8 cellular contexts compared by ENCODE assay signal in the genomic region with DNA sequence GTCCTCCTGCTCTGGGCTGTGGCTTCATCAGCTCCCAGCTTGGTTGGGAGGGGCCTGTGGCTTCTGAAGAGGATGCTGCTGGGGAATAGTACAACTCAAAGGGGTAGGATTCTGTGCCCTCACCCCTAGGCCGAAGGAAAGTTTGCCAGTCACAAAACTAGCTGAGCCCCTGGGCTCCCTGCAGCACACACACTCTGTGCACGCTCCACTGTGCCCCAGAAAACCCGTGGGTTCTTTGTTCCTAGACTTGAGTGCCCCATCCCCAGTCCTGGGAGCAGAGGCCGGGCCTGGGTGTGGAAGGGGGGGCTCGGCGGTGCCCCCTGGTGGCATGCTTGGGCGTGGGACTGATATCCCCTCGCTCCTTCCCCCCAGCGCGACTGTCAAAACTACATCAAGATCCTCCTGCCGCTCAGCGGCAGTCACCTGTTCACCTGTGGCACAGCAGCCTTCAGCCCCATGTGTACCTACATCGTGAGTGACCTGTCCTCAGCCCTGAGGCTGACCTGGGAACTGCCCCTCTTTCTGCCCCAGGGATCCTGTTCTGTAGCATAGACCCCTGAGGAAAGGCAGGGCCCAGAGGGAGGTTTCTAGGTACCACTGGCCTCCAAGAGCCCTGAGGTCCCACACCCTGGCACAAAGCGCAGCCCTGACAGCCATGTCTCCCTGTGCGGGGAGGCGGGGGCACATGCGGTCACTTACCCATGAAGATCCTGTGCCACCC. TPM values are rescaled to one million over a fixed set of nuclear protein-coding genes. Genes with fewer than 3 reads are reported as not detected.
DNase-seq lines count a peak whose midpoint lies in the region; ATAC-seq, FAIRE-seq and TF ChIP-seq lines count a peak whose summit lies in the region.

No MANE protein-coding gene starts in this region.

- H3K4me3 ChIP-seq in body of pancreas (no peak overlapping the region), HepG2 (replicated peaks in 1 of 3; ENCODE audit: insufficient read depth in 1 of 3, low read depth in 2 of 3, low read length in 3 of 3) (no peak overlapping the region)

- intact Hi-C loops in body of pancreas (cut with DNase I): loop anchor here (5.0 kb wide), 1 partner anchor 77 kb away; no protein-coding TSS in a partner anchor
- intact Hi-C loops in HepG2 (cut with micrococcal nuclease; ENCODE audit: unreplicated experiment): loop anchor here (1.0 to 2.0 kb wide), 2 partner anchors 19 to 76 kb away; partner anchors contain the start of gene SEMA4B

- no peaks in the 10 kb centered on the region for H3K27me3 ChIP-seq in body of pancreas
- H3K27me3 ChIP-seq in HepG2 (ENCODE audit: control insufficient read depth in 1 of 2, insufficient read depth in 2 of 2, low read length in 2 of 2): no peaks in the 10 kb centered on the region

- H3K27ac ChIP-seq in body of pancreas (peak overlapping the region in 1 of 4 donors; percentile 22), HepG2 (ENCODE audit: extremely low read length, insufficient read depth, low read length) (no peak overlapping the region)

- no peak overlapping the region for H3K4me2 ChIP-seq in HepG2 (ENCODE audit: low read depth, low read length)

- H4K20me1 ChIP-seq in HepG2 (ENCODE audit: insufficient read depth, low read length): no peaks in the 10 kb centered on the region

- H3K9me3 Mint-ChIP-seq in T-helper 2 cell treated with Interferon-gamma antibody and Interleukin-4, amounts not matched to agents 5 μg/mL and 100 μg/mL, for 36 hours: no peaks in the 10 kb centered on the region
- no peaks in the 10 kb centered on the region for H3K9me3 Mint-ChIP-seq in stimulated activated memory B cell treated with anti-CD40 and anti-IgM and Interleukin-4, amounts not matched to agents 10 μg/mL and 1 μg/mL and 100 μg/mL, for 72 hours

- peaks cover 6% of the 10 kb centered on the region for H3K36me3 Mint-ChIP-seq in T-helper 2 cell treated with Interferon-gamma antibody and Interleukin-4, amounts not matched to agents 5 μg/mL and 100 μg/mL, for 36 hours (ENCODE audit: low read depth)
- peaks cover 36% of the 10 kb centered on the region for H3K36me3 Mint-ChIP-seq in stimulated activated memory B cell treated with anti-CD40 and anti-IgM and Interleukin-4, amounts not matched to agents 10 μg/mL and 1 μg/mL and 100 μg/mL, for 72 hours

- in situ Hi-C loops in HepG2 (cut with HindIII; ENCODE audit: extremely low pct_ligation_motif_present, low pct_unique_long_range_greater_than_20kb): no loop called here

- peaks cover 8% of the 10 kb centered on the region for H3K4me1 Mint-ChIP-seq in T-helper 2 cell treated with Interferon-gamma antibody and Interleukin-4, amounts not matched to agents 5 μg/mL and 100 μg/mL, for 36 hours (ENCODE audit: low read depth)
- peaks cover 59% of the 10 kb centered on the region for H3K4me1 Mint-ChIP-seq in stimulated activated memory B cell treated with anti-CD40 and anti-IgM and Interleukin-4, amounts not matched to agents 10 μg/mL and 1 μg/mL and 100 μg/mL, for 72 hours

- BruUV-seq in HepG2 (replicated peaks; lab: Mats Ljungman, UMichigan): no TSS peak

- H2AFZ ChIP-seq in HepG2 (ENCODE audit: low read length): no peak overlapping the region

- H3K79me2 ChIP-seq in HepG2 (ENCODE audit: insufficient read depth, low read length): no peaks in the 10 kb centered on the region

- POLR2A ChIA-PET in HepG2 (lab: Yijun Ruan, JAX): no interaction called here

- ATAC-seq in GM21786 (IDR thresholded peaks at IDR 0.05; ENCODE audit: unreplicated experiment) (peak; percentile 55), body of pancreas (peak; percentile 25), HepG2 (peak; percentile 84), GM21447 (IDR thresholded peaks at IDR 0.05; ENCODE audit: unreplicated experiment) (no peak), GM18870 (IDR thresholded peaks at IDR 0.05; ENCODE audit: unreplicated experiment) (no peak)
- peak; percentile 67 for ATAC-seq in stimulated activated memory B cell treated with anti-CD40 and anti-IgM and Interleukin-4, amounts not matched to agents 10 μg/mL and 1 μg/mL and 100 μg/mL, for 72 hours

- H3K36me3 ChIP-seq in body of pancreas (replicated peaks in 1 of 2; ENCODE audit: insufficient read depth in 1 of 2, low read depth in 2 of 2) (peaks cover 1 to 12% of the 10 kb centered on the region in 2 donors), HepG2 (replicated peaks in 1 of 2; ENCODE audit: control insufficient read depth in 1 of 2, insufficient read depth in 2 of 2, low read length in 2 of 2) (peaks cover 7 to 20% of the 10 kb centered on the region in 2 experiments)

- CTCF ChIA-PET in HepG2 (lab: Yijun Ruan, JAX; ENCODE audit: low intra/inter-chr PET ratio, low total read pairs): interaction anchor here (0.8 to 4.1 kb wide), 4 partner anchors 14 to 77 kb away, joined by 3 to 41 read pairs (median 4); partner anchors contain the start of gene CIB1

- H3K27me3 Mint-ChIP-seq in T-helper 2 cell treated with Interferon-gamma antibody and Interleukin-4, amounts not matched to agents 5 μg/mL and 100 μg/mL, for 36 hours (ENCODE audit: low read depth): no peaks in the 10 kb centered on the region
- no peaks in the 10 kb centered on the region for H3K27me3 Mint-ChIP-seq in stimulated activated memory B cell treated with anti-CD40 and anti-IgM and Interleukin-4, amounts not matched to agents 10 μg/mL and 1 μg/mL and 100 μg/mL, for 72 hours

- TF ChIP-seq CTCF in AG09319 (IDR thresholded peaks at IDR 0.05; ENCODE audit: low read depth, low read length) (peak; percentile 67), body of pancreas (IDR thresholded peaks at IDR 0.05) (peak; percentile 40 to 65 (median 52)), HepG2 (CRISPR knock-in tag; IDR thresholded peaks at IDR 0.05) (peak; percentile 78)

- no peak for FAIRE-seq in HepG2 (lab: Jason Lieb, UNC)

- DNase-seq in AG09319 (ENCODE audit: extremely low read depth, low read depth): no peak
- peak; percentile 32 for DNase-seq in T-helper 2 cell treated with Interferon-gamma antibody and Interleukin-4, amounts not matched to agents 5 μg/mL and 100 μg/mL, for 36 hours (ENCODE audit: low spot score)
- peak; percentile 33 to 67 (median 48) for DNase-seq in body of pancreas
- DNase-seq in HepG2 (ENCODE audit: low spot score): no peak

- H3K9me3 ChIP-seq in body of pancreas: no peaks in the 10 kb centered on the region
- no peaks in the 10 kb centered on the region for H3K9me3 ChIP-seq in HepG2 (ENCODE audit: low read length)

- 50 to 98% methylated on average over 5 to 17 of the region's 17 CpGs for WGBS in body of pancreas, 2 donors
- WGBS in HepG2 (ENCODE audit: low lambda C conversion rate): 81% methylated on average over 9 of the region's 17 CpGs

- H3K27ac Mint-ChIP-seq in T-helper 2 cell treated with Interferon-gamma antibody and Interleukin-4, amounts not matched to agents 5 μg/mL and 100 μg/mL, for 36 hours: peak overlapping the region; percentile 13
- H3K27ac Mint-ChIP-seq in stimulated activated memory B cell treated with anti-CD40 and anti-IgM and Interleukin-4, amounts not matched to agents 10 μg/mL and 1 μg/mL and 100 μg/mL, for 72 hours: peak overlapping the region; percentile 78

- peak; percentile 90 for TF ChIP-seq RAD21 in HepG2 (CRISPR knock-in tag; IDR thresholded peaks at IDR 0.05)

- TF ChIP-seq POLR2A in body of pancreas (IDR thresholded peaks at IDR 0.05) (no peak), HepG2 (IDR thresholded peaks at IDR 0.05; ENCODE audit: insufficient read depth in 1 of 2, low read depth in 2 of 2, low read length in 2 of 2) (no peak)

- H3K9ac ChIP-seq in HepG2 (ENCODE audit: insufficient read depth, low read depth, low read length): no peak overlapping the region

- H3K4me3 Mint-ChIP-seq in T-helper 2 cell treated with Interferon-gamma antibody and Interleukin-4, amounts not matched to agents 5 μg/mL and 100 μg/mL, for 36 hours: no peak overlapping the region
- H3K4me3 Mint-ChIP-seq in stimulated activated memory B cell treated with anti-CD40 and anti-IgM and Interleukin-4, amounts not matched to agents 10 μg/mL and 1 μg/mL and 100 μg/mL, for 72 hours: no peak overlapping the region

- H3K4me1 ChIP-seq in body of pancreas: peaks cover 32% of the 10 kb centered on the region
- H3K4me1 ChIP-seq in HepG2 (ENCODE audit: insufficient read depth, low read length): no peaks in the 10 kb centered on the region

- TF ChIP-seq EP300 in HepG2 (IDR thresholded peaks at IDR 0.05; ENCODE audit: low read depth in 2 of 2, low read length in 2 of 2): no peak
- TF ChIP-seq EP300 in HepG2 (CRISPR knock-in tag; IDR thresholded peaks at IDR 0.05; ENCODE audit: borderline replicate concordance): no peak

RNA-seq across cellular contexts. Expression of gene CIB1, which starts 14.2 kb away (rescaled TPM):
- 10 to 100 TPM; 36.6 to 59.0 TPM for total RNA-seq in body of pancreas
- total RNA-seq in HepG2 (2016; rRNA removed; fragmentation: Illumina TruSeq; extraction: Trizol): 38.7 and 52.4 TPM in 2 replicates
- total RNA-seq in HepG2 (2016; cell fraction: cytosol; rRNA removed; fragmentation: Illumina TruSeq; extraction: Trizol; ENCODE audit: low read depth): 18.8 and 20.6 TPM in 2 replicates
- total RNA-seq in HepG2 (2016; cell fraction: insoluble cytoplasmic fraction; rRNA removed; fragmentation: Illumina TruSeq; extraction: Trizol): 43.1 and 52.3 TPM in 2 replicates
- total RNA-seq in HepG2 (2016; cell fraction: membrane; rRNA removed; fragmentation: Illumina TruSeq; extraction: Trizol): 30.4 and 35.8 TPM in 2 replicates
- 22.1 and 24.2 TPM in 2 replicates for total RNA-seq in HepG2 (2016; cell fraction: nucleus; rRNA removed; fragmentation: Illumina TruSeq; extraction: Trizol)
- 72.7 and 73.6 TPM in 2 replicates for polyA plus RNA-seq in HepG2 (2011; rRNA removed)
- polyA plus RNA-seq in HepG2 (2011; cell fraction: cytosol; rRNA removed): 50.7 and 83.9 TPM in 2 replicates
- 47.6 and 49.0 TPM in 2 replicates for polyA plus RNA-seq in HepG2 (2011; cell fraction: nucleus; rRNA removed)
- polyA plus RNA-seq in HepG2 (2012): 22.9 and 33.8 TPM in 2 replicates
- 38.0 and 44.9 TPM in 2 replicates for polyA plus RNA-seq in HepG2 (2016; cell fraction: cytosol; fragmentation: Illumina TruSeq; extraction: Trizol; ENCODE audit: low read depth)
- polyA plus RNA-seq in HepG2 (2016; cell fraction: insoluble cytoplasmic fraction; fragmentation: Illumina TruSeq; extraction: Trizol; ENCODE audit: low read depth): 88.2 and 89.6 TPM in 2 replicates
- 44.3 and 53.1 TPM in 2 replicates for polyA plus RNA-seq in HepG2 (2016; cell fraction: membrane; fragmentation: Illumina TruSeq; extraction: Trizol; ENCODE audit: low read depth)
- polyA plus RNA-seq in HepG2 (2016; cell fraction: nucleus; fragmentation: Illumina TruSeq; extraction: Trizol; ENCODE audit: insufficient read depth, low read depth): 71.0 and 73.3 TPM in 2 replicates
- polyA minus RNA-seq in HepG2 (2011; rRNA and poly(A)+ RNA removed; ENCODE audit: low replicate concordance): 45.8 and 91.0 TPM in 2 replicates
- 10.3 and 12.9 TPM in 2 replicates for polyA minus RNA-seq in HepG2 (2011; cell fraction: cytosol; rRNA and poly(A)+ RNA removed)
- 5.7 TPM in 2 replicates for polyA minus RNA-seq in HepG2 (2011; cell fraction: nucleus; rRNA and poly(A)+ RNA removed)

RNA-seq across cellular contexts. Expression of gene GDPGP1, which starts 14.4 kb away (rescaled TPM):
- total RNA-seq in body of pancreas (1 to 10 TPM in 1 of 2 donors, under 1 TPM in 1; 0.33 to 5.2 TPM), HepG2 (2016; rRNA removed; fragmentation: Illumina TruSeq; extraction: Trizol) (4.3 and 5.0 TPM in 2 replicates)
- 1.2 TPM in 2 replicates for total RNA-seq in HepG2 (2016; cell fraction: cytosol; rRNA removed; fragmentation: Illumina TruSeq; extraction: Trizol; ENCODE audit: low read depth)
- 5.0 and 6.6 TPM in 2 replicates for total RNA-seq in HepG2 (2016; cell fraction: insoluble cytoplasmic fraction; rRNA removed; fragmentation: Illumina TruSeq; extraction: Trizol)
- total RNA-seq in HepG2 (2016; cell fraction: membrane; rRNA removed; fragmentation: Illumina TruSeq; extraction: Trizol): 2.4 and 2.8 TPM in 2 replicates
- total RNA-seq in HepG2 (2016; cell fraction: nucleus; rRNA removed; fragmentation: Illumina TruSeq; extraction: Trizol): 4.7 and 4.8 TPM in 2 replicates
- 1.5 and 2.2 TPM in 2 replicates for polyA plus RNA-seq in HepG2 (2011; rRNA removed)
- polyA plus RNA-seq in HepG2 (2011; cell fraction: cytosol; rRNA removed): 0.83 and 1.3 TPM in 2 replicates
- polyA plus RNA-seq in HepG2 (2011; cell fraction: nucleus; rRNA removed): 6.5 and 7.4 TPM in 2 replicates
- polyA plus RNA-seq in HepG2 (2012): 0.84 and 1.2 TPM in 2 replicates
- 0.17 and 0.42 TPM in 2 replicates for polyA plus RNA-seq in HepG2 (2016; cell fraction: cytosol; fragmentation: Illumina TruSeq; extraction: Trizol; ENCODE audit: low read depth)
- 2.4 and 3.1 TPM in 2 replicates for polyA plus RNA-seq in HepG2 (2016; cell fraction: insoluble cytoplasmic fraction; fragmentation: Illumina TruSeq; extraction: Trizol; ENCODE audit: low read depth)
- 0.72 and 0.86 TPM in 2 replicates for polyA plus RNA-seq in HepG2 (2016; cell fraction: membrane; fragmentation: Illumina TruSeq; extraction: Trizol; ENCODE audit: low read depth)
- 2.7 and 3.3 TPM in 2 replicates for polyA plus RNA-seq in HepG2 (2016; cell fraction: nucleus; fragmentation: Illumina TruSeq; extraction: Trizol; ENCODE audit: insufficient read depth, low read depth)
- 18.9 and 23.4 TPM in 2 replicates for polyA minus RNA-seq in HepG2 (2011; rRNA and poly(A)+ RNA removed; ENCODE audit: low replicate concordance)
- polyA minus RNA-seq in HepG2 (2011; cell fraction: cytosol; rRNA and poly(A)+ RNA removed): 1.2 and 3.0 TPM in 2 replicates
- 12.5 and 15.4 TPM in 2 replicates for polyA minus RNA-seq in HepG2 (2011; cell fraction: nucleus; rRNA and poly(A)+ RNA removed)

RNA-seq across cellular contexts. Expression of gene SEMA4B, which starts 18.5 kb away (rescaled TPM):
- total RNA-seq in body of pancreas: 10 to 100 TPM; 42.8 to 63.9 TPM
- total RNA-seq in HepG2 (2016; rRNA removed; fragmentation: Illumina TruSeq; extraction: Trizol): 1.3 and 2.1 TPM in 2 replicates
- 2.8 and 3.6 TPM in 2 replicates for total RNA-seq in HepG2 (2016; cell fraction: cytosol; rRNA removed; fragmentation: Illumina TruSeq; extraction: Trizol; ENCODE audit: low read depth)
- 1.8 and 2.7 TPM in 2 replicates for total RNA-seq in HepG2 (2016; cell fraction: insoluble cytoplasmic fraction; rRNA removed; fragmentation: Illumina TruSeq; extraction: Trizol)
- 1.5 and 1.8 TPM in 2 replicates for total RNA-seq in HepG2 (2016; cell fraction: membrane; rRNA removed; fragmentation: Illumina TruSeq; extraction: Trizol)
- total RNA-seq in HepG2 (2016; cell fraction: nucleus; rRNA removed; fragmentation: Illumina TruSeq; extraction: Trizol): 4.4 and 5.3 TPM in 2 replicates
- polyA plus RNA-seq in HepG2 (2011; rRNA removed): 17.0 and 31.8 TPM in 2 replicates
- polyA plus RNA-seq in HepG2 (2011; cell fraction: cytosol; rRNA removed): 11.3 and 13.8 TPM in 2 replicates
- 63.8 and 71.1 TPM in 2 replicates for polyA plus RNA-seq in HepG2 (2011; cell fraction: nucleus; rRNA removed)
- 11.2 and 22.4 TPM in 2 replicates for polyA plus RNA-seq in HepG2 (2012)
- polyA plus RNA-seq in HepG2 (2016; cell fraction: cytosol; fragmentation: Illumina TruSeq; extraction: Trizol; ENCODE audit: low read depth): 0.40 and 0.47 TPM in 2 replicates
- polyA plus RNA-seq in HepG2 (2016; cell fraction: insoluble cytoplasmic fraction; fragmentation: Illumina TruSeq; extraction: Trizol; ENCODE audit: low read depth): 2.0 and 2.2 TPM in 2 replicates
- polyA plus RNA-seq in HepG2 (2016; cell fraction: membrane; fragmentation: Illumina TruSeq; extraction: Trizol; ENCODE audit: low read depth): 0.70 and 1.2 TPM in 2 replicates
- 14.4 and 14.8 TPM in 2 replicates for polyA plus RNA-seq in HepG2 (2016; cell fraction: nucleus; fragmentation: Illumina TruSeq; extraction: Trizol; ENCODE audit: insufficient read depth, low read depth)
- polyA minus RNA-seq in HepG2 (2011; rRNA and poly(A)+ RNA removed; ENCODE audit: low replicate concordance): 42.2 and 71.8 TPM in 2 replicates
- 25.4 and 35.9 TPM in 2 replicates for polyA minus RNA-seq in HepG2 (2011; cell fraction: cytosol; rRNA and poly(A)+ RNA removed)
- polyA minus RNA-seq in HepG2 (2011; cell fraction: nucleus; rRNA and poly(A)+ RNA removed): 35.4 and 39.4 TPM in 2 replicates

RNA-seq across cellular contexts. Expression of gene TTLL13, which starts 29.8 kb away (rescaled TPM):
- total RNA-seq in body of pancreas: not detected
- total RNA-seq in HepG2 (2016; rRNA removed; fragmentation: Illumina TruSeq; extraction: Trizol): 0.29 TPM in 1 of 2 replicates, not detected in the other
- 0.09 TPM in 1 of 2 replicates, not detected in the other for total RNA-seq in HepG2 (2016; cell fraction: cytosol; rRNA removed; fragmentation: Illumina TruSeq; extraction: Trizol; ENCODE audit: low read depth)
- total RNA-seq in HepG2 (2016; cell fraction: insoluble cytoplasmic fraction; rRNA removed; fragmentation: Illumina TruSeq; extraction: Trizol): 0.11 TPM in 1 of 2 replicates, not detected in the other
- 0.21 TPM in 1 of 2 replicates, not detected in the other for total RNA-seq in HepG2 (2016; cell fraction: membrane; rRNA removed; fragmentation: Illumina TruSeq; extraction: Trizol)
- 0.25 TPM in 1 of 2 replicates, not detected in the other for total RNA-seq in HepG2 (2016; cell fraction: nucleus; rRNA removed; fragmentation: Illumina TruSeq; extraction: Trizol)
- 0.07 and 0.08 TPM in 2 replicates for polyA plus RNA-seq in HepG2 (2011; rRNA removed)
- polyA plus RNA-seq in HepG2 (2011; cell fraction: cytosol; rRNA removed): 0.04 and 0.14 TPM in 2 replicates
- polyA plus RNA-seq in HepG2 (2011; cell fraction: nucleus; rRNA removed): 0.21 and 0.51 TPM in 2 replicates
- not detected in 2 replicates for polyA plus RNA-seq in HepG2 (2012)
- polyA plus RNA-seq in HepG2 (2016; cell fraction: cytosol; fragmentation: Illumina TruSeq; extraction: Trizol; ENCODE audit: low read depth): not detected in 2 replicates
- not detected in 2 replicates for polyA plus RNA-seq in HepG2 (2016; cell fraction: insoluble cytoplasmic fraction; fragmentation: Illumina TruSeq; extraction: Trizol; ENCODE audit: low read depth)
- 0.09 TPM in 1 of 2 replicates, not detected in the other for polyA plus RNA-seq in HepG2 (2016; cell fraction: membrane; fragmentation: Illumina TruSeq; extraction: Trizol; ENCODE audit: low read depth)
- polyA plus RNA-seq in HepG2 (2016; cell fraction: nucleus; fragmentation: Illumina TruSeq; extraction: Trizol; ENCODE audit: insufficient read depth, low read depth): 0.28 TPM in 1 of 2 replicates, not detected in the other
- not detected in 2 replicates for polyA minus RNA-seq in HepG2 (2011; rRNA and poly(A)+ RNA removed; ENCODE audit: low replicate concordance)
- not detected in 2 replicates for polyA minus RNA-seq in HepG2 (2011; cell fraction: cytosol; rRNA and poly(A)+ RNA removed)
- 0.26 TPM in 1 of 2 replicates, not detected in the other for polyA minus RNA-seq in HepG2 (2011; cell fraction: nucleus; rRNA and poly(A)+ RNA removed)

RNA-seq across cellular contexts. Expression of gene NGRN, which starts 45.9 kb away (rescaled TPM):
- total RNA-seq in body of pancreas: 10 to 100 TPM; 27.4 to 27.8 TPM
- total RNA-seq in HepG2 (2016; rRNA removed; fragmentation: Illumina TruSeq; extraction: Trizol): 63.7 and 77.7 TPM in 2 replicates
- total RNA-seq in HepG2 (2016; cell fraction: cytosol; rRNA removed; fragmentation: Illumina TruSeq; extraction: Trizol; ENCODE audit: low read depth): 11.5 and 13.8 TPM in 2 replicates
- total RNA-seq in HepG2 (2016; cell fraction: insoluble cytoplasmic fraction; rRNA removed; fragmentation: Illumina TruSeq; extraction: Trizol): 60.1 and 83.0 TPM in 2 replicates
- total RNA-seq in HepG2 (2016; cell fraction: membrane; rRNA removed; fragmentation: Illumina TruSeq; extraction: Trizol): 39.4 and 40.9 TPM in 2 replicates
- 26.7 and 28.3 TPM in 2 replicates for total RNA-seq in HepG2 (2016; cell fraction: nucleus; rRNA removed; fragmentation: Illumina TruSeq; extraction: Trizol)
- 39.8 and 44.2 TPM in 2 replicates for polyA plus RNA-seq in HepG2 (2011; rRNA removed)
- polyA plus RNA-seq in HepG2 (2011; cell fraction: cytosol; rRNA removed): 31.8 and 47.0 TPM in 2 replicates
- polyA plus RNA-seq in HepG2 (2011; cell fraction: nucleus; rRNA removed): 12.2 and 16.6 TPM in 2 replicates
- polyA plus RNA-seq in HepG2 (2012): 42.4 and 48.2 TPM in 2 replicates
- 13.2 and 14.3 TPM in 2 replicates for polyA plus RNA-seq in HepG2 (2016; cell fraction: cytosol; fragmentation: Illumina TruSeq; extraction: Trizol; ENCODE audit: low read depth)
- polyA plus RNA-seq in HepG2 (2016; cell fraction: insoluble cytoplasmic fraction; fragmentation: Illumina TruSeq; extraction: Trizol; ENCODE audit: low read depth): 79.7 and 93.5 TPM in 2 replicates
- polyA plus RNA-seq in HepG2 (2016; cell fraction: membrane; fragmentation: Illumina TruSeq; extraction: Trizol; ENCODE audit: low read depth): 29.5 and 31.6 TPM in 2 replicates
- 39.0 and 42.2 TPM in 2 replicates for polyA plus RNA-seq in HepG2 (2016; cell fraction: nucleus; fragmentation: Illumina TruSeq; extraction: Trizol; ENCODE audit: insufficient read depth, low read depth)
- polyA minus RNA-seq in HepG2 (2011; rRNA and poly(A)+ RNA removed; ENCODE audit: low replicate concordance): 32.4 and 58.8 TPM in 2 replicates
- polyA minus RNA-seq in HepG2 (2011; cell fraction: cytosol; rRNA and poly(A)+ RNA removed): 15.7 and 19.1 TPM in 2 replicates
- 11.7 and 13.3 TPM in 2 replicates for polyA minus RNA-seq in HepG2 (2011; cell fraction: nucleus; rRNA and poly(A)+ RNA removed)

Comparison
In these comparisons a context has a peak if more than half of its experiments do, and no peak if none do; other contexts are left out.
1. DNase-seq: peak in T-helper 2 cell treated with Interferon-gamma antibody and Interleukin-4, amounts not matched to agents 5 μg/mL and 100 μg/mL, for 36 hours (single experiment) and body of pancreas (4 of 4); none in AG09319 (single experiment) and HepG2 (single experiment).
2. ATAC-seq: peak in GM21786 (single experiment), body of pancreas (single experiment), HepG2 (single experiment) and stimulated activated memory B cell treated with anti-CD40 and anti-IgM and Interleukin-4, amounts not matched to agents 10 μg/mL and 1 μg/mL and 100 μg/mL, for 72 hours (single experiment); none in GM21447 (single experiment) and GM18870 (single experiment).
3. RNA of gene SEMA4B, which starts 18.5 kb away (total RNA-seq): 42.8 to 63.9 TPM in body of pancreas; 1.3 to 5.3 TPM in HepG2; every median in the first group is over 4 times any median in the second.
4. Peak in every context shown above with its lines, with median percentiles within 50 percentile points of each other: CTCF ChIP-seq.